Comparison of ENCODE assay signal across 17 cellular contexts in genomic region chr4:152325831-152326230, GRCh38.
"Had no signal": no experiment of that assay in that cellular context is flagged by ENCODE, and none has a peak within 500 bp of the region (broad histone marks: within the 10 kb centered on the region; RNA-seq: fewer than 3 reads in every experiment).

No MANE protein-coding gene starts in this region.

- H3K4me3 ChIP-seq: cardiac muscle cell, left lung, thoracic aorta, uterus had no signal

- H3K27me3 ChIP-seq: cardiac muscle cell, left lung, neutrophil, uterus had no signal

- DNase-seq: activated CD4-positive, alpha-beta T cell treated with anti-CD3 and anti-CD28 coated beads, Interleukin-2, amount 50 U/mL, for 4 hours; activated CD4-positive, CD25-positive, alpha-beta regulatory T cell treated with anti-CD3 and anti-CD28 coated beads, Interleukin-2, amount 50 U/mL, for 72 hours; activated naive CD4-positive, alpha-beta T cell treated with anti-CD3 and anti-CD28 coated beads for 36 hours; activated naive CD8-positive, alpha-beta T cell treated with anti-CD3 and anti-CD28 coated beads, Interleukin-2, amount 50 U/mL, for 24 hours; erythroblast; islet precursor cell; left lung; natural killer cell; posterior cingulate gyrus; retina; stimulated activated CD4-positive, alpha-beta T cell treated with anti-CD3 and anti-CD28 coated beads, Interleukin-12 subunit alpha, Interleukin-12 subunit beta, amount 100 ng/mL, for 4 hours; stimulated activated CD4-positive, alpha-beta T cell treated with anti-CD3 and anti-CD28 coated beads, Interleukin-2, amount 100 ng/mL, for 24 hours; T-helper 9 cell; uterus had no signal

- H3K4me1 ChIP-seq: left lung, uterus had no signal

- H3K9me3 ChIP-seq: left lung, neutrophil, thoracic aorta, uterus had no signal

- H3K36me3 ChIP-seq: uterus had no signal

- H3K27ac ChIP-seq: cardiac muscle cell, left lung, neutrophil, thoracic aorta, uterus had no signal
